In genomic region chr9:98907055-98907454, GRCh38 we compare ENCODE assay signal across 1 cellular context.
TF ChIP-seq lines count a peak whose summit lies in the region.

No MANE protein-coding gene starts in this region.

TF ChIP-seq in K562, 482 proteins besides CTCF, POLR2A, EP300 and RAD21:
- 0 out of 2 replicates have a peak, but pooled peaks have one; percentile 6 for TF ChIP-seq SMAD4 (CRISPR knock-in tag; conservative IDR thresholded peaks at IDR 0.05)
- 0 out of 2 replicates have a peak, but pooled peaks have one; percentile 66 for TF ChIP-seq ZNF584 (CRISPR knock-in tag; IDR thresholded peaks at IDR 0.05; ENCODE audit: low read depth)
- TF ChIP-seq TARDBP (IDR thresholded peaks at IDR 0.05) = no peak
- no peak for TF ChIP-seq NFXL1 (CRISPR knock-in tag; IDR thresholded peaks at IDR 0.05)
